1 cellular context compared by ENCODE assay signal in genomic region chr5:137580030-137580429, GRCh38.
TF ChIP-seq lines count a peak whose summit lies in the region.

No MANE protein-coding gene starts in this region.

TF ChIP-seq in GM12878, 131 proteins besides CTCF, POLR2A, EP300 and RAD21 (continued from another document):
- TF ChIP-seq, protein P1, sequence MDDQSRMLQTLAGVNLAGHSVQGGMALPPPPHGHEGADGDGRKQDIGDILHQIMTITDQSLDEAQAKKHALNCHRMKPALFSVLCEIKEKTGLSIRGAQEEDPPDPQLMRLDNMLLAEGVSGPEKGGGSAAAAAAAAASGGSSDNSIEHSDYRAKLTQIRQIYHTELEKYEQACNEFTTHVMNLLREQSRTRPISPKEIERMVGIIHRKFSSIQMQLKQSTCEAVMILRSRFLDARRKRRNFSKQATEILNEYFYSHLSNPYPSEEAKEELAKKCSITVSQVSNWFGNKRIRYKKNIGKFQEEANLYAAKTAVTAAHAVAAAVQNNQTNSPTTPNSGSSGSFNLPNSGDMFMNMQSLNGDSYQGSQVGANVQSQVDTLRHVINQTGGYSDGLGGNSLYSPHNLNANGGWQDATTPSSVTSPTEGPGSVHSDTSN (IDR thresholded peaks at IDR 0.05; ENCODE audit: insufficient replicate concordance, low read depth, low read length) = no peak
- TF ChIP-seq SUZ12 (IDR thresholded peaks at IDR 0.05; ENCODE audit: unreplicated experiment) = no peak
- no peak for TF ChIP-seq BCLAF1 (IDR thresholded peaks at IDR 0.05)
- no peak for TF ChIP-seq LARP7 (IDR thresholded peaks at IDR 0.05)
- TF ChIP-seq TARDBP (IDR thresholded peaks at IDR 0.05; ENCODE audit: borderline replicate concordance) = no peak
- no peak for TF ChIP-seq ZBTB40 (IDR thresholded peaks at IDR 0.05; ENCODE audit: borderline replicate concordance)
- no peak for TF ChIP-seq MEF2A (IDR thresholded peaks at IDR 0.05; ENCODE audit: insufficient read depth, low read depth, low read length)
- no peak for TF ChIP-seq MTA3 (IDR thresholded peaks at IDR 0.05; ENCODE audit: borderline replicate concordance, low read length)
